17 cellular contexts compared by ENCODE assay signal in the genomic region with DNA sequence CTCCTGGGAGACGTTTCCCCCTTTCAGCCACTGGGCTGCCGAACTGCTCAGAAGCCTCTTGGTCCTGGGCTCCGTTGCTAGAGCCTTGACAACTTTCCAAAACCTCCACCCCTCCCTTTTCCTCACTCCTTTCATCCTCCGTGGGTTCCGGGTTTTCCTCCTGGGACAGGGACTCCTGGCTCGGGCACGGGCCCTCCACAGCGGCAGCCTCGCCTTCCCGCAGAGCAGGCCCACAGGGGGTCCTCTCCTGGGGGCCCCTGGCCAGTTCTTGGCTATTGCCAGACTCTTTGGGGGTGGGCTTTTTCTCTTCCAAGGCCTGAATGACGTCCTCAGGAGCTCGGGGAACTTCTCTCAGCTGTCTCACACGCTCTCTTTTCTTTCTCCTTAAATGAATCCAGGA. TPM values are rescaled to one million over a fixed set of nuclear protein-coding genes. Genes with fewer than 3 reads are reported as not detected.
A peak's percentile ranks its signal among the peaks of the same experiment; 100 is the strongest.
DNase-seq lines count a peak whose midpoint lies in the region; ATAC-seq and TF ChIP-seq lines count a peak whose summit lies in the region.
"Had no signal": no experiment of that assay in that cellular context is flagged by ENCODE, and none has a peak within 500 bp of the region (broad histone marks: within the 10 kb centered on the region; RNA-seq: fewer than 3 reads in every experiment).

No MANE protein-coding gene starts in this region.

- H3K27me3 ChIP-seq in mammary epithelial cell (ENCODE audit: insufficient read depth, low read length), result no peaks in the 10 kb centered on the region
- H3K27me3 ChIP-seq: Peyer's patch had no signal

- peaks cover 4% of the 10 kb centered on the region for H3K79me2 ChIP-seq in mammary epithelial cell (ENCODE audit: insufficient read depth, low read length)

- H3K9ac ChIP-seq in mammary epithelial cell (ENCODE audit: insufficient read depth, low read length), result no peak overlapping the region

- H3K36me3 Mint-ChIP-seq in MCF 10A (ENCODE audit: insufficient read depth, unreplicated experiment) (peaks cover 27% of the 10 kb centered on the region), endothelial cell (ENCODE audit: low read depth, unreplicated experiment) (peaks cover 19% of the 10 kb centered on the region)

- POLR2A ChIA-PET in MCF 10A (lab: Yijun Ruan, JAX) (interaction anchor here (0.6 to 0.7 kb wide), 2 partner anchors 18 to 30 kb away, joined by 3 to 4 read pairs; no protein-coding TSS in a partner anchor), RWPE1 (lab: Yijun Ruan, JAX; ENCODE audit: low non-redundant PET) (no interaction called here)

- H3K27ac Mint-ChIP-seq in MCF 10A (ENCODE audit: low read depth, unreplicated experiment) (no peak overlapping the region), endothelial cell (ENCODE audit: unreplicated experiment) (peak overlapping the region; percentile 12)

- H3K4me3 Mint-ChIP-seq in MCF 10A (ENCODE audit: unreplicated experiment), result no peak overlapping the region
- H3K4me3 Mint-ChIP-seq in endothelial cell (ENCODE audit: unreplicated experiment), result no peak overlapping the region

- BruUV-seq in MCF 10A (replicated peaks; lab: Mats Ljungman, UMichigan) (TSS peak; percentile 29), mammary epithelial cell (replicated peaks; lab: Mats Ljungman, UMichigan) (no TSS peak)

- H3K4me1 Mint-ChIP-seq in MCF 10A (ENCODE audit: insufficient read depth, unreplicated experiment), result peaks cover 9% of the 10 kb centered on the region
- no peaks in the 10 kb centered on the region for H3K4me1 Mint-ChIP-seq in endothelial cell (ENCODE audit: unreplicated experiment)

- no peak for DNase-seq in MCF 10A (ENCODE audit: unreplicated experiment)
- DNase-seq in mammary epithelial cell, result no peak
- no peak for DNase-seq in RWPE1 (ENCODE audit: low spot score)
- DNase-seq in endothelial cell (ENCODE audit: low spot score), result no peak
- DNase-seq in substantia nigra (lab: John Stamatoyannopoulos, UW), result peak in 3 of 49 donors; percentile 11 to 74 (median 29)
- DNase-seq in COLO668 (lab: John Stamatoyannopoulos, UW; ENCODE audit: unreplicated experiment), result no peak
- DNase-seq in NAMALWA (ENCODE audit: low spot score), result no peak
- DNase-seq: COR-L47, KG1, NCI-H1105, NCI-H1694 treated with DMSO at 0.1 percent for 48 hours, NCI-H446, Peyer's patch, SHP77 treated with DMSO at 0.1 percent for 48 hours had no signal

- in situ Hi-C loops in mammary epithelial cell (cut with MboI; ENCODE audit: low sequenced_read_pairs in 2 of 2), result no loop called here

- 73% methylated on average over 13 of the region's 13 CpGs for WGBS in mammary epithelial cell (ENCODE audit: low coverage, missing lambda C conversion rate)

- no peak overlapping the region for H2AFZ ChIP-seq in mammary epithelial cell (ENCODE audit: low read depth, low read length)

- ATAC-seq in esophagus mucosa, result no peak

- peaks cover 12% of the 10 kb centered on the region for H3K4me1 ChIP-seq in mammary epithelial cell (ENCODE audit: insufficient read depth, low read length)

- H3K9me3 Mint-ChIP-seq in MCF 10A (ENCODE audit: unreplicated experiment) (no peaks in the 10 kb centered on the region), endothelial cell (ENCODE audit: unreplicated experiment) (no peaks in the 10 kb centered on the region)

- CTCF ChIA-PET in MCF 10A (lab: Yijun Ruan, JAX) (interaction anchor here (14.4 kb wide), 1 partner anchor 38 kb away, joined by 309 read pairs; no protein-coding TSS in a partner anchor), mammary epithelial cell (lab: Charles Lee; ENCODE audit: low non-redundant PET) (no interaction called here), RWPE1 (lab: Yijun Ruan, JAX) (interaction anchor here (1.1 kb wide), 1 partner anchor 36 kb away, joined by 3 read pairs; no protein-coding TSS in a partner anchor)

- dilution Hi-C loops in mammary epithelial cell (cut with HindIII; ENCODE audit: low sequenced_read_pairs), result no loop called here

- no peaks in the 10 kb centered on the region for H3K9me3 ChIP-seq in mammary epithelial cell (replicated peaks; ENCODE audit: insufficient read depth, low read length)
- H3K9me3 ChIP-seq: Peyer's patch had no signal

- H3K4me2 ChIP-seq in mammary epithelial cell (ENCODE audit: insufficient read depth, low read depth, low read length), result no peak overlapping the region

- H3K27me3 Mint-ChIP-seq in MCF 10A (ENCODE audit: insufficient read depth, unreplicated experiment), result no peaks in the 10 kb centered on the region
- peaks cover 8% of the 10 kb centered on the region for H3K27me3 Mint-ChIP-seq in endothelial cell (ENCODE audit: unreplicated experiment)

- H3K27ac ChIP-seq in mammary epithelial cell (ENCODE audit: insufficient read depth, low read depth, low read length) (no peak overlapping the region), RWPE1 (peak overlapping the region; percentile 42), substantia nigra (ENCODE audit: low read depth, low read length, poor library complexity, severe bottlenecking) (peak overlapping the region; percentile 10)
- H3K27ac ChIP-seq: C4-2B, HL-60 had no signal

- H3K4me3 ChIP-seq in mammary epithelial cell (replicated peaks in 1 of 3; ENCODE audit: insufficient read depth in 1 of 3, low read depth in 2 of 3, low read length in 3 of 3), result no peak overlapping the region
- H3K4me3 ChIP-seq: Peyer's patch had no signal

- H4K20me1 ChIP-seq in mammary epithelial cell (ENCODE audit: insufficient read depth, low read length), result no peaks in the 10 kb centered on the region

- intact Hi-C loops in MCF 10A (cut with micrococcal nuclease), result no loop called here
- intact Hi-C loops in mammary epithelial cell (cut with micrococcal nuclease), result no loop called here

- TF ChIP-seq CTCF in MCF 10A (IDR thresholded peaks at IDR 0.05; ENCODE audit: unreplicated experiment) (no peak), mammary epithelial cell (conservative IDR thresholded peaks at IDR 0.05 in 1 of 2, IDR thresholded peaks at IDR 0.05 in 1 of 2; ENCODE audit: extremely low read depth in 1 of 2, insufficient read depth in 1 of 2, low read depth in 1 of 2, low read length in 2 of 2) (no peak), RWPE1 (conservative IDR thresholded peaks at IDR 0.05; ENCODE audit: low read depth) (no peak), endothelial cell (IDR thresholded peaks at IDR 0.05; ENCODE audit: unreplicated experiment) (no peak)

- peaks cover 11% of the 10 kb centered on the region for H3K36me3 ChIP-seq in mammary epithelial cell (ENCODE audit: insufficient read depth, low read length)

RNA-seq across cellular contexts. Expression of a gene that starts 19.3 kb away (rescaled TPM):
- total RNA-seq in MCF 10A (2022), result 25.5 and 32.5 TPM in 2 replicates
- total RNA-seq in mammary epithelial cell, result 10 to 100 TPM in 1 of 2 donors, 1 to 10 TPM in 1; 5.5 to 32.3 TPM
- 4.1 TPM for polyA plus RNA-seq in mammary epithelial cell
- 7.8 TPM for polyA minus RNA-seq in mammary epithelial cell
- 16.2 TPM for total RNA-seq in endothelial cell (ENCODE audit: unreplicated experiment)
- total RNA-seq in esophagus mucosa, result 28.6 TPM
